ENCODE assay signal across 18 cellular contexts in genomic region chr2:189153608-189154007, GRCh38. TPM values are rescaled to one million over a fixed set of nuclear protein-coding genes. Genes with fewer than 3 reads are reported as not detected.
DNase-seq lines count a peak whose midpoint lies in the region; ATAC-seq and TF ChIP-seq lines count a peak whose summit lies in the region.
"Had no signal": no experiment of that assay in that cellular context is flagged by ENCODE, and none has a peak within 500 bp of the region (broad histone marks: within the 10 kb centered on the region; RNA-seq: fewer than 3 reads in every experiment).

No MANE protein-coding gene starts in this region.

- TF ChIP-seq POLR2A in tibial nerve (IDR thresholded peaks at IDR 0.05) = no peak

- no peak for ATAC-seq in GM19395 (IDR thresholded peaks at IDR 0.05; ENCODE audit: unreplicated experiment)
- ATAC-seq: activated T-helper 17 cell treated with anti-CD3 and anti-CD28 coated beads, Interleukin-2, amount 50 U/mL, for 72 hours; gastrocnemius medialis; GM12878 had no signal

- H3K36me3 Mint-ChIP-seq in nephron (ENCODE audit: low read depth) = peaks cover 6% of the 10 kb centered on the region
- H3K36me3 Mint-ChIP-seq: IgD-negative memory B cell had no signal

- peak overlapping the region; percentile 35 to 91 (median 88) for H3K27ac Mint-ChIP-seq in nephron
- H3K27ac Mint-ChIP-seq: activated T-helper 17 cell treated with anti-CD3 and anti-CD28 coated beads, Interleukin-2, amount 50 U/mL, for 72 hours; IgD-negative memory B cell had no signal

- peak in 1 of 2 donors; percentile 41 for TF ChIP-seq EP300 in tibial nerve (IDR thresholded peaks at IDR 0.05)

- H3K4me3 Mint-ChIP-seq in nephron = peak overlapping the region in 1 of 3 experiments; percentile 37
- H3K4me3 Mint-ChIP-seq: activated T-helper 17 cell treated with anti-CD3 and anti-CD28 coated beads, Interleukin-2, amount 50 U/mL, for 72 hours; central memory CD8-positive, alpha-beta T cell; IgD-negative memory B cell had no signal

- no peak overlapping the region for H3K27ac ChIP-seq in tibial nerve
- H3K27ac ChIP-seq: gastrocnemius medialis, stomach had no signal

- H3K9me3 ChIP-seq in BE2C (no peaks in the 10 kb centered on the region), tibial nerve (no peaks in the 10 kb centered on the region)
- H3K9me3 ChIP-seq: gastrocnemius medialis, stomach had no signal

- no peak for TF ChIP-seq CTCF in AG10803 (conservative IDR thresholded peaks at IDR 0.05; ENCODE audit: low read length)
- TF ChIP-seq CTCF in fibroblast of the aortic adventitia (IDR thresholded peaks at IDR 0.05; ENCODE audit: insufficient read depth, low read length) = no peak
- no peak for TF ChIP-seq CTCF in nephron (IDR thresholded peaks at IDR 0.05; ENCODE audit: unreplicated experiment in 3 of 3)
- no peak for TF ChIP-seq CTCF in BE2C (IDR thresholded peaks at IDR 0.05; ENCODE audit: low read depth, low read length)
- no peak for TF ChIP-seq CTCF in tibial nerve (IDR thresholded peaks at IDR 0.05)

- no peaks in the 10 kb centered on the region for H3K9me3 Mint-ChIP-seq in nephron
- H3K9me3 Mint-ChIP-seq: activated T-helper 17 cell treated with anti-CD3 and anti-CD28 coated beads, Interleukin-2, amount 50 U/mL, for 72 hours; central memory CD8-positive, alpha-beta T cell; IgD-negative memory B cell had no signal

- peak; percentile 84 for DNase-seq in AG10803 (ENCODE audit: low read depth)
- peak; percentile 51 for DNase-seq in RPMI7951 (ENCODE audit: low read depth)
- DNase-seq in fibroblast of the aortic adventitia (ENCODE audit: low read depth) = peak; percentile 94
- no peak for DNase-seq in activated CD8-positive, alpha-beta memory T cell treated with anti-CD3 and anti-CD28 coated beads for 24 hours
- no peak for DNase-seq in BE2C
- DNase-seq in tibial nerve (ENCODE audit: low spot score in 2 of 2) = no peak
- DNase-seq: COR-L47; effector memory CD4-positive, alpha-beta T cell; gastrocnemius medialis; NCI-H1930; NCI-H446 treated with DMSO at 0.1 percent for 48 hours; stomach had no signal

- 58 to 59% methylated on average over 2 of the region's 2 CpGs for WGBS in tibial nerve, 2 donors

- peaks cover 31% of the 10 kb centered on the region for H3K4me1 Mint-ChIP-seq in nephron
- H3K4me1 Mint-ChIP-seq: activated T-helper 17 cell treated with anti-CD3 and anti-CD28 coated beads, Interleukin-2, amount 50 U/mL, for 72 hours; central memory CD8-positive, alpha-beta T cell; IgD-negative memory B cell had no signal

- H3K4me1 ChIP-seq in BE2C = no peaks in the 10 kb centered on the region
- H3K4me1 ChIP-seq in tibial nerve = peaks cover 0 to 87% (median 18%) of the 10 kb centered on the region in 4 donors

- no peaks in the 10 kb centered on the region for H3K36me3 ChIP-seq in BE2C
- H3K36me3 ChIP-seq in tibial nerve = no peaks in the 10 kb centered on the region
- H3K36me3 ChIP-seq: gastrocnemius medialis, stomach had no signal

- no peak overlapping the region for H3K4me3 ChIP-seq in AG10803 (ENCODE audit: low read length)
- no peak overlapping the region for H3K4me3 ChIP-seq in fibroblast of the aortic adventitia (ENCODE audit: low read depth, low read length)
- H3K4me3 ChIP-seq in BE2C (ENCODE audit: low read depth, low read length) = no peak overlapping the region
- H3K4me3 ChIP-seq in tibial nerve = no peak overlapping the region
- H3K4me3 ChIP-seq: gastrocnemius medialis, GM12878, stomach had no signal

- no peaks in the 10 kb centered on the region for H3K27me3 ChIP-seq in BE2C
- H3K27me3 ChIP-seq in tibial nerve = no peaks in the 10 kb centered on the region
- H3K27me3 ChIP-seq: gastrocnemius medialis, stomach had no signal

- H3K27me3 Mint-ChIP-seq in nephron (ENCODE audit: low read depth) = no peaks in the 10 kb centered on the region
- H3K27me3 Mint-ChIP-seq: activated T-helper 17 cell treated with anti-CD3 and anti-CD28 coated beads, Interleukin-2, amount 50 U/mL, for 72 hours; central memory CD8-positive, alpha-beta T cell; IgD-negative memory B cell had no signal

RNA-seq across cellular contexts. Expression of gene COL5A2, which starts 26.0 kb away (rescaled TPM):
- total RNA-seq in RPMI7951 (2014; rRNA removed; shearing (Covaris generic)) = 175 and 204 TPM in 2 replicates
- total RNA-seq in fibroblast of the aortic adventitia (ENCODE audit: low replicate concordance) (133 and 671 TPM in 2 replicates), tibial nerve (10 to 100 TPM; 34.7 to 60.4 (median 51.4) TPM)
- 2.8 TPM for polyA plus RNA-seq in BE2C (2012; ENCODE audit: insufficient read depth, insufficient read length, low read depth)
- polyA plus RNA-seq: IgD-negative memory B cell had no signal

Comparison
In these comparisons a context has a peak if more than half of its experiments do, and no peak if none do; other contexts are left out.
1. DNase-seq: peak in AG10803 (single experiment), RPMI7951 (single experiment) and fibroblast of the aortic adventitia (single experiment); none in activated CD8-positive, alpha-beta memory T cell treated with anti-CD3 and anti-CD28 coated beads for 24 hours (single experiment), BE2C (single experiment) and tibial nerve (0 of 2).